ENCODE assay signal across 29 cellular contexts in the genomic region with DNA sequence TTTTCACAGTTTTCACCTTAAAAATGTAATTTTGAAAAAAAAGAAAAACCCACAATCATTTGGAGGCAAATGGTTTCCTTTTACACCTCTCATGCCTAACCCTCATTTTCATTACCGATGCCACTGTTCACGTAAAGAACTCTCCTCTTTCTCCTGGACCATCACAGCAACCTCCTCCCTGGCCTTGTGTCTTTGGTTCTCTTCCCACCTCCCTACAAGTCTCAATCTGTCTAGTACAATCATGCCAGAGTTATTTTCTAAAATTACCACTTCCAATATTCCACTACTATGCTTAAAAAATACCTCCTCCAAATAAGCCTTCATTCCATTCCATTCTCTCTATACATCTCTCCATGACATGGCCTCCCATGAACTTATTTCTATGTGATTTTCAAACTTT.
"Had no signal": no experiment of that assay in that cellular context is flagged by ENCODE, and none has a peak within 500 bp of the region (broad histone marks: within the 10 kb centered on the region; RNA-seq: fewer than 3 reads in every experiment).

No MANE protein-coding gene starts in this region.

- H3K27ac ChIP-seq: body of pancreas, brain microvascular endothelial cell, breast epithelium, colonic mucosa, WERI-Rb-1 had no signal

- DNase-seq: activated CD4-positive, alpha-beta memory T cell treated with anti-CD3 and anti-CD28 coated beads, Interleukin-2, amount 10 ng/mL, durations not matched to agents 7 days and 5 days; activated CD4-positive, alpha-beta T cell treated with anti-CD3 and anti-CD28 coated beads for 1 hour; activated CD4-positive, alpha-beta T cell treated with anti-CD3 and anti-CD28 coated beads for 36 hours; activated CD4-positive, alpha-beta T cell treated with anti-CD3 and anti-CD28 coated beads for 48 hours; activated CD4-positive, alpha-beta T cell treated with anti-CD3 and anti-CD28 coated beads, Interleukin-2, amount 10 ng/mL, durations not matched to agents 7 days and 5 days; activated CD4-positive, alpha-beta T cell treated with anti-CD3 and anti-CD28 coated beads, Interleukin-2, amount 50 U/mL, for 48 hours; activated CD4-positive, CD25-positive, alpha-beta regulatory T cell; activated CD8-positive, alpha-beta memory T cell treated with anti-CD3 and anti-CD28 coated beads for 24 hours; activated CD8-positive, alpha-beta memory T cell treated with anti-CD3 and anti-CD28 coated beads, Interleukin-2, amount 10 ng/mL, durations not matched to agents 7 days and 5 days; activated CD8-positive, alpha-beta memory T cell treated with anti-CD3 and anti-CD28 coated beads, Interleukin-2, amount 50 U/mL, for 48 hours; activated CD8-positive, alpha-beta T cell treated with anti-CD3 and anti-CD28 coated beads, Interleukin-2, amount 10 ng/mL, durations not matched to agents 7 days and 5 days; activated effector memory CD4-positive, alpha-beta T cell treated with Interleukin-2 at 50 U/mL for 16 hours; activated gamma-delta T cell; activated naive CD4-positive, alpha-beta T cell treated with anti-CD3 and anti-CD28 coated beads, Interleukin-2, amount 10 ng/mL, durations not matched to agents 7 days and 5 days; activated naive CD4-positive, alpha-beta T cell treated with Interleukin-2 at 50 U/mL for 16 hours; activated naive CD8-positive, alpha-beta T cell treated with anti-CD3 and anti-CD28 coated beads, Interleukin-2, amount 10 ng/mL, durations not matched to agents 7 days and 5 days; activated naive CD8-positive, alpha-beta T cell treated with anti-CD3 and anti-CD28 coated beads, Interleukin-2, amount 50 U/mL, for 24 hours; activated T-cell treated with anti-CD3 and anti-CD28 coated beads, Interleukin-2, amount 50 U/mL, for 24 hours; activated T-cell treated with anti-CD3 and anti-CD28 coated beads, Interleukin-2, amount 50 U/mL, for 48 hours; aorta; body of pancreas; brain microvascular endothelial cell; central memory CD4-positive, alpha-beta T cell; colonic mucosa; T-helper 1 cell; T-helper 2 cell; T-helper 9 cell; WERI-Rb-1 had no signal
